Comparison of ENCODE assay signal across 2 cellular contexts in genomic region chr16:70173212-70173837, GRCh38. TPM values are rescaled to one million over a fixed set of nuclear protein-coding genes. Genes with fewer than 3 reads are reported as not detected.
"Had no signal": no experiment of that assay in that cellular context is flagged by ENCODE, and none has a peak within 500 bp of the region (broad histone marks: within the 10 kb centered on the region; RNA-seq: fewer than 3 reads in every experiment).

TSS of gene CLEC18C (plus strand) at chr16:70173787. CDS start at chr16:70174279, 492 bp downstream.

RNA-seq across cellular contexts. Expression of gene CLEC18C, which starts in this region (rescaled TPM):
- total RNA-seq: Right ventricle myocardium superior, SK-MEL-5 had no signal
